In the genomic region with DNA sequence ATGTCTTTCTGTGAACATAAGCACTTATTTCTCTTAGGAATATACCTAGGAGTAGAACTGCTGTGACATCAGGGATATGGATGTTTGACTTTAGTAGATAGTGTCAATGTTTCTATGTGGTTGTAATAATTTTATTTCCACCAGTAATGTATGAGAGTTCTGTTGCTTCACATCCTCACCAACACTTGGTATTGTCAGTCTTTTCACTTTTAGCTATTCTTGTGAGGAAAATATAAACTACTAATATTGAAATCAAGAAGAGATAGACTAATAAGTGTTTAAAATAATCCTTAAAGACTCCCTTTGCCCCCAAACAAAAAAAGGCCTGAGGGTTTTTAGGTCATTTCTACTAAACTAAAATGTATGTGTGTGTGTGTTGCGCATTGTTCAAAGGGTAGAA, we compare ENCODE assay signal across 3 cellular contexts.
"Had no signal": no experiment of that assay in that cellular context is flagged by ENCODE, and none has a peak within 500 bp of the region (broad histone marks: within the 10 kb centered on the region; RNA-seq: fewer than 3 reads in every experiment).

No MANE protein-coding gene starts in this region.

- ATAC-seq: GM12878 had no signal

- DNase-seq: GDM1, GF-D8 had no signal

- H3K4me3 ChIP-seq: GM12878 had no signal
